In genomic region chr18:74760026-74760425, GRCh38 we compare ENCODE assay signal across 8 cellular contexts.
"Had no signal": no experiment of that assay in that cellular context is flagged by ENCODE, and none has a peak within 500 bp of the region (broad histone marks: within the 10 kb centered on the region; RNA-seq: fewer than 3 reads in every experiment).

No MANE protein-coding gene starts in this region.

- FAIRE-seq: HTR-8/SVneo had no signal

- H3K4me3 Mint-ChIP-seq: HFFc6 had no signal

- H3K27ac Mint-ChIP-seq: HFFc6 had no signal

- H3K9me3 ChIP-seq: HAP-1 had no signal

- H3K27ac ChIP-seq: GM23248 had no signal

- H3K36me3 ChIP-seq: HAP-1 had no signal

- H3K4me1 ChIP-seq: HAP-1 had no signal

- H3K9ac ChIP-seq: GM23248 had no signal

- H3K4me3 ChIP-seq: GM23248, HAP-1 had no signal

- H2AFZ ChIP-seq: GM23248 had no signal

- DNase-seq: GM23248, GOT3, H7, HFFc6, IMR-90 had no signal

- ATAC-seq: HCT116 had no signal
